In genomic region chr9:4738866-4739586, GRCh38 we compare ENCODE assay signal across 9 cellular contexts. TPM values are rescaled to one million over a fixed set of nuclear protein-coding genes. Genes with fewer than 3 reads are reported as not detected.
DNase-seq lines count a peak whose midpoint lies in the region; ATAC-seq and TF ChIP-seq lines count a peak whose summit lies in the region.
"Had no signal": no experiment of that assay in that cellular context is flagged by ENCODE, and none has a peak within 500 bp of the region (broad histone marks: within the 10 kb centered on the region; RNA-seq: fewer than 3 reads in every experiment).

No MANE protein-coding gene starts in this region.

- H3K23me2 ChIP-seq in H9 (ENCODE audit: insufficient read length, low read depth, low read length, poor library complexity, severe bottlenecking), result peaks cover 11% of the 10 kb centered on the region

- no peak overlapping the region for H2BK15ac ChIP-seq in H9 (ENCODE audit: low read depth, low read length)

- peak overlapping the region; percentile 79 for H3K4me3 ChIP-seq in fibroblast of mammary gland (ENCODE audit: control insufficient read depth, low read depth, low read length)
- H3K4me3 ChIP-seq in skeletal muscle cell (ENCODE audit: low read depth, low read length), result peak overlapping the region; percentile 86

- H2AFZ ChIP-seq in H9 (ENCODE audit: low read length), result no peak overlapping the region

- no peaks in the 10 kb centered on the region for H3K27me3 Mint-ChIP-seq in H9 (ENCODE audit: low read depth)

- H2AK5ac ChIP-seq in H9 (ENCODE audit: insufficient read length, low read length), result no peak overlapping the region

- H3K4me3 Mint-ChIP-seq in H9, result peak overlapping the region; percentile 82 to 87

- H2BK20ac ChIP-seq in H9 (ENCODE audit: low read depth, low read length, poor library complexity, severe bottlenecking), result no peak overlapping the region

- peaks cover 0 to 5% (median 0%) of the 10 kb centered on the region in 3 experiments; a peak in 4 of 7 replicates for H3K36me3 Mint-ChIP-seq in H9 (ENCODE audit: insufficient read depth in 1 of 3, low read depth in 3 of 3)

- H3K4me1 ChIP-seq in H9 (ENCODE audit: insufficient read depth, low read length), result peaks cover 10% of the 10 kb centered on the region; the same call in 1 of the 2 replicates

- no peak overlapping the region for H3K18ac ChIP-seq in H9 (ENCODE audit: insufficient read length, low read depth, low read length)

- no peaks in the 10 kb centered on the region for H3K27me3 ChIP-seq in H9 (ENCODE audit: insufficient read depth, low read length)

- H3K4me1 Mint-ChIP-seq in H9, result peaks cover 32 to 39% of the 10 kb centered on the region in 2 experiments

- TF ChIP-seq CTCF in H9 (conservative IDR thresholded peaks at IDR 0.05) (no peak), RWPE1 (conservative IDR thresholded peaks at IDR 0.05; ENCODE audit: low read depth) (no peak), fibroblast of mammary gland (conservative IDR thresholded peaks at IDR 0.05; ENCODE audit: control insufficient read depth, insufficient read depth, low read depth, low read length) (no peak)

- H3K4ac ChIP-seq in H9 (ENCODE audit: low read depth, low read length), result no peak overlapping the region

- H4K91ac ChIP-seq in H9 (ENCODE audit: insufficient read length, low read depth, low read length), result no peak overlapping the region

- H2BK12ac ChIP-seq in H9 (ENCODE audit: insufficient read length, low read depth, low read length), result no peak overlapping the region

- ATAC-seq in GM18870 (IDR thresholded peaks at IDR 0.05; ENCODE audit: unreplicated experiment), result no peak

- H4K5ac ChIP-seq in H9 (ENCODE audit: insufficient read length, low read depth, low read length), result no peak overlapping the region

- no peaks in the 10 kb centered on the region; the same call in 1 of the 2 replicates for H3K79me2 ChIP-seq in H9 (ENCODE audit: insufficient read depth, low read length)

- H3K23ac ChIP-seq in H9 (ENCODE audit: insufficient read length, low read depth, low read length), result no peak overlapping the region

- no peak overlapping the region for H3T11ph ChIP-seq in H9 (ENCODE audit: low read length)

- H2BK120ac ChIP-seq in H9 (ENCODE audit: low read depth, low read length, poor library complexity, severe bottlenecking), result no peak overlapping the region

- H3K9ac ChIP-seq in H9 (ENCODE audit: extremely low read depth, insufficient read length, low read length), result no peak overlapping the region

- H3K27ac ChIP-seq in H9 (ENCODE audit: insufficient read length, low read depth, low read length) (no peak overlapping the region), RWPE1 (peak overlapping the region; percentile 71)

- no peak overlapping the region for H2BK5ac ChIP-seq in H9 (ENCODE audit: insufficient read length, low read length)

- no peaks in the 10 kb centered on the region for H3K9me3 Mint-ChIP-seq in H9

- no CpG with 5 or more reads among the region's 19 CpGs for WGBS in H9 (ENCODE audit: extremely low coverage, insufficient read length, low lambda C conversion rate)

- DNase-seq in H9 (no peak), RWPE1 (ENCODE audit: low spot score) (no peak), fibroblast of mammary gland (ENCODE audit: low read depth) (peak; percentile 21), skeletal muscle cell (ENCODE audit: low read depth) (no peak), ACHN (no peak), HK-2 (ENCODE audit: unreplicated experiment) (no peak)
- no peak for DNase-seq in NK-92 treated with Interleukin-12 subunit alpha and Interleukin-12 subunit beta, amount 100 ng/mL, for 24 hours (lab: John Stamatoyannopoulos, UW)
- DNase-seq: activated gamma-delta T cell had no signal

- in situ Hi-C loops in ACHN (cut with HindIII; ENCODE audit: low pct_ligation_motif_present, low pct_unique_long_range_greater_than_20kb, low sequenced_read_pairs), result no loop called here

- H3K56ac ChIP-seq in H9 (ENCODE audit: insufficient read length, low read depth, low read length), result no peak overlapping the region

- POLR2A ChIA-PET in RWPE1 (lab: Yijun Ruan, JAX; ENCODE audit: low non-redundant PET), result interaction anchor here (0.6 kb wide), 1 partner anchor 177 kb away, joined by 15 read pairs; no protein-coding TSS in a partner anchor

- H4K8ac ChIP-seq in H9 (replicated peaks; ENCODE audit: insufficient read length, low read depth, low read length), result no peak overlapping the region

- no peak overlapping the region; the same call in 1 of the 2 replicates for H3K14ac ChIP-seq in H9 (ENCODE audit: insufficient read depth, low read length)

- peak overlapping the region; percentile 82 for H3K4me2 ChIP-seq in H9 (ENCODE audit: insufficient read depth, insufficient read length, low read length)

- H4K20me1 ChIP-seq in H9 (ENCODE audit: control insufficient read depth, insufficient read depth, insufficient read length), result no peaks in the 10 kb centered on the region

- H3K79me1 ChIP-seq in H9 (ENCODE audit: insufficient read depth, low read depth, low read length, poor library complexity, severe bottlenecking), result peaks cover 3% of the 10 kb centered on the region

- CTCF ChIA-PET in RWPE1 (lab: Yijun Ruan, JAX), result interaction anchor here (0.7 kb wide), 1 partner anchor 720 kb away, joined by 5 read pairs; no protein-coding TSS in a partner anchor

- no peak overlapping the region for H3K27ac Mint-ChIP-seq in H9

- no peaks in the 10 kb centered on the region for H3K9me3 ChIP-seq in H9 (ENCODE audit: control insufficient read depth, low read depth, low read length)

RNA-seq across cellular contexts. Expression of gene AK3, which starts 2.0 kb away (rescaled TPM):
- 41.5 and 42.7 TPM in 2 replicates for total RNA-seq in H9 (2021)

RNA-seq across cellular contexts. Expression of gene RCL1, which starts 53.7 kb away (rescaled TPM):
- total RNA-seq in H9 (2021), result 34.4 and 34.5 TPM in 2 replicates

RNA-seq across cellular contexts. Expression of gene CDC37L1, which starts 59.7 kb away (rescaled TPM):
- total RNA-seq in H9 (2021), result 17.6 and 19.0 TPM in 2 replicates
